In the genomic region with DNA sequence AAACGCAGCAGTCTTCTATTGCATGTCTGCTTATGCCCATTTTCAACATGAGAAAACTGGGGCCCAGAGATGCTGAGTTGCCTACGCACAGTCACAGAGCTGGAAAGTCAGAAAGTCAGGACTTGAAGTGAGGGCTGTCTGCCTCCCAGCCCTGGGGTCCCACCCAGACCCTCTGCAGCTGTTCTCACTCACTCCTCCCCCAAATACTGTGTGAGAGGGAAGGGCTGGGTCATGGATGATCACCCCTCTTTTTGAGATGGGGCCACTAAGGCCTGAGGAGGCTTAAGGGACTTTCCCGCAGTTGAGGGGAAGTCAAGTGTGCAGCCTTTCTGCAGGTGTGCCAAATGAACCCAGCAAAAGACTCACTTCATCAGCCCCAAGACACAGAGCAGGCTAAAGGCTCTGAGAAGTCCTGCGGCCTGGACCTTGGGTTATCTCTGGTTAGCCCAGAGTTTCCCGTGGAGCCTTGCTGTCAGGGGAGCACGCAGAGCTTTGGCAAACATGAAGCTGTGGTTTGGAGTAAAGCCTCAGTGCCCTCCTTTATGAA, we compare ENCODE assay signal across 10 cellular contexts.
DNase-seq lines count a peak whose midpoint lies in the region; ATAC-seq lines count a peak whose summit lies in the region.
"Had no signal": no experiment of that assay in that cellular context is flagged by ENCODE, and none has a peak within 500 bp of the region (broad histone marks: within the 10 kb centered on the region; RNA-seq: fewer than 3 reads in every experiment).

No MANE protein-coding gene starts in this region.

- ATAC-seq in GM21381 (IDR thresholded peaks at IDR 0.05; ENCODE audit: unreplicated experiment) (peak; percentile 90), HG03175 (IDR thresholded peaks at IDR 0.05; ENCODE audit: unreplicated experiment) (peak; percentile 90)

- DNase-seq in NCI-H748 (lab: John Stamatoyannopoulos, UW; ENCODE audit: unreplicated experiment) (peak; percentile 50), NCI-H748 treated with DMSO at 0.1 percent for 48 hours (lab: John Stamatoyannopoulos, UW) (no peak), kidney tubule cell (ENCODE audit: low spot score) (peak; percentile 29), NCI-H187 (lab: John Stamatoyannopoulos, UW) (no peak)
- DNase-seq in stimulated activated naive CD4-positive, alpha-beta T cell (lab: John Stamatoyannopoulos, UW) = no peak
- no peak for DNase-seq in effector CD4-positive, alpha-beta T cell
- DNase-seq: mammary epithelial cell, NCI-H82 had no signal

Comparison
In these comparisons a context has a peak if more than half of its experiments do, and no peak if none do; other contexts are left out.
1. DNase-seq: peak in NCI-H748 (single experiment) and kidney tubule cell (single experiment); none in NCI-H748 treated with DMSO at 0.1 percent for 48 hours (single experiment), NCI-H187 (0 of 2), stimulated activated naive CD4-positive, alpha-beta T cell (0 of 6) and effector CD4-positive, alpha-beta T cell (single experiment).